In the genomic region with DNA sequence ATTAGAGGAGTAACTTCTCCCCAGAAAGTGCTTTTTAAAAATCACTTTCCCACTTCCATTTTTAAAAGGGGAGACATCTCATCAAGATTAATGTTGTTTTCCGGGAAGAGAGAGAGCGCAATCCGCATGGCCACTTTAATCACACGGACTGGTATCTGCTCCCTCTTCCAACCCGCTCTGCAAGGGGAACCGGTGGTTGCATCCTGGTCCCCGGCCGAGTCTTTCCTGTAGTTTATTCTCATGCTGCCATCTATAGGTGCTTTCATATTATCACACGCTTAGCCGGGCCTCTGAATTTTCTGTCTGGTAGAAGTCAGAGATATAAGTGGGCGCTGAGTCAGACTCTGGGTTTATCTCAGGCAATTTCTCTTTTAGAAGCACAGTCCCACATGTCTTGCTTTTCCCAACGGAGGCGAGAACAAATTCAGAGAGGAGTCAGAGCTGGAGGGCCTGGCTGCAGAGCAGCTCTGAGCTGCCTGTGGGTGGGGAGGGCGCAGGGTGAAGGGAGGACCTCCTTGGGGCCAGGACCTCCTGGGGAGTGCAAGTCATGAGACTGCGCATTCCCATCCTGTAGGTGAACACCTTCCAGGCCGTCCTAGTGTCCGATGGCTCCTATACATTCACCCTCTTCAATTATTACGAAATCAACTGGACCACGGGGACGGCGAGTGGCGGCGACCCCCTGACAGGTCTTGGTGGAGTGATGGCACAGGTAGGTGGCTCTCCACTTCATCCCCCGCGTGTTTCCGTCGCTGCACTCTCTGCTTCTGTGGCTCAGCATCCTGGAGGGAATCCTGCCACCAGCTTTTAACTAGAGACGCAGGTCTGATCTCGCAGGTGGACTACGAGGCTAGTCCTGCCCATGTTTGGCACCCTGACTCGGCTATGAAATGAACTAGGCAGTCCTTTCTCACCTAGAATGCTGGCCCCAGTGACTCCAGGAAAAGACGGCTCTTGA, we compare ENCODE assay signal across 8 cellular contexts. TPM values are rescaled to one million over a fixed set of nuclear protein-coding genes. Genes with fewer than 3 reads are reported as not detected.
DNase-seq lines count a peak whose midpoint lies in the region; ATAC-seq and TF ChIP-seq lines count a peak whose summit lies in the region.

No MANE protein-coding gene starts in this region.

- no peaks in the 10 kb centered on the region for H4K20me1 ChIP-seq in OCI-LY3 (ENCODE audit: insufficient read depth, low read length)

- no peaks in the 10 kb centered on the region for H3K36me3 ChIP-seq in OCI-LY3 (replicated peaks; ENCODE audit: low read depth, low read length)
- no peaks in the 10 kb centered on the region for H3K36me3 ChIP-seq in sigmoid colon

- no peak overlapping the region for H3K9ac ChIP-seq in OCI-LY3 (ENCODE audit: low read length)

- TF ChIP-seq EP300 in Ishikawa (IDR thresholded peaks at IDR 0.05; ENCODE audit: borderline replicate concordance): no peak
- TF ChIP-seq EP300 in sigmoid colon (IDR thresholded peaks at IDR 0.05): no peak

- peak overlapping the region; percentile 30 for H3K4me3 ChIP-seq in OCI-LY3 (ENCODE audit: low read length)
- no peak overlapping the region for H3K4me3 ChIP-seq in sigmoid colon

- 52 to 54% methylated on average over 32 of the region's 32 CpGs for WGBS in sigmoid colon, 2 donors

- H3K9me3 ChIP-seq in OCI-LY3 (ENCODE audit: insufficient read depth, low read length) (no peaks in the 10 kb centered on the region), sigmoid colon (no peaks in the 10 kb centered on the region)

- peak; percentile 63; the same call in 1 of the 2 replicates for TF ChIP-seq RAD21 in Ishikawa (IDR thresholded peaks at IDR 0.05; ENCODE audit: low read depth)

- H2AFZ ChIP-seq in OCI-LY3 (ENCODE audit: low read depth, low read length): no peak overlapping the region

- H3K79me2 ChIP-seq in OCI-LY3 (ENCODE audit: low read length): no peaks in the 10 kb centered on the region

- peaks cover 4% of the 10 kb centered on the region for H3K4me1 ChIP-seq in OCI-LY3 (ENCODE audit: low read length)
- H3K4me1 ChIP-seq in sigmoid colon: peaks cover 0 to 3% (median 0%) of the 10 kb centered on the region in 4 donors

- peaks cover 22% of the 10 kb centered on the region for H3K27me3 ChIP-seq in OCI-LY3 (ENCODE audit: low read depth, low read length)
- no peaks in the 10 kb centered on the region for H3K27me3 ChIP-seq in sigmoid colon

- peak; percentile 65 for DNase-seq in activated CD8-positive, alpha-beta memory T cell treated with anti-CD3 and anti-CD28 coated beads, Interleukin-2, amount 50 U/mL, for 48 hours
- DNase-seq in activated CD8-positive, alpha-beta memory T cell treated with anti-CD3 and anti-CD28 coated beads, Interleukin-2, amount 50 U/mL, for 4 hours: no peak
- peak in 45 of 56 donors; percentile 2 to 77 (median 32) for DNase-seq in amygdala (lab: John Stamatoyannopoulos, UW)
- DNase-seq in hepatic stellate cell (ENCODE audit: low spot score): peak; percentile 69
- peak; percentile 76 for DNase-seq in sigmoid colon

- peak overlapping the region; percentile 52 for H3K4me2 ChIP-seq in OCI-LY3 (ENCODE audit: low read length)

- TF ChIP-seq CTCF in OCI-LY3 (IDR thresholded peaks at IDR 0.05; ENCODE audit: low read depth, low read length): peak; percentile 80
- peak; percentile 14 to 53 (median 46) for TF ChIP-seq CTCF in sigmoid colon (IDR thresholded peaks at IDR 0.05)

- ATAC-seq in HG02870 (IDR thresholded peaks at IDR 0.05; ENCODE audit: unreplicated experiment): no peak

- TF ChIP-seq POLR2A in sigmoid colon (IDR thresholded peaks at IDR 0.05): no peak

- intact Hi-C loops in sigmoid colon (cut with DNase I): loop anchor here (2.0 kb wide), 1 partner anchor 602 kb away; a partner anchor contains a TSS

- H3K27ac ChIP-seq in OCI-LY3 (ENCODE audit: low read length): no peak overlapping the region
- no peak overlapping the region for H3K27ac ChIP-seq in sigmoid colon

TF ChIP-seq in Ishikawa, 13 proteins besides CTCF, POLR2A, EP300 and RAD21:
- no peak for TF ChIP-seq YY1 (IDR thresholded peaks at IDR 0.05; ENCODE audit: low read depth)
- TF ChIP-seq, protein P1, sequence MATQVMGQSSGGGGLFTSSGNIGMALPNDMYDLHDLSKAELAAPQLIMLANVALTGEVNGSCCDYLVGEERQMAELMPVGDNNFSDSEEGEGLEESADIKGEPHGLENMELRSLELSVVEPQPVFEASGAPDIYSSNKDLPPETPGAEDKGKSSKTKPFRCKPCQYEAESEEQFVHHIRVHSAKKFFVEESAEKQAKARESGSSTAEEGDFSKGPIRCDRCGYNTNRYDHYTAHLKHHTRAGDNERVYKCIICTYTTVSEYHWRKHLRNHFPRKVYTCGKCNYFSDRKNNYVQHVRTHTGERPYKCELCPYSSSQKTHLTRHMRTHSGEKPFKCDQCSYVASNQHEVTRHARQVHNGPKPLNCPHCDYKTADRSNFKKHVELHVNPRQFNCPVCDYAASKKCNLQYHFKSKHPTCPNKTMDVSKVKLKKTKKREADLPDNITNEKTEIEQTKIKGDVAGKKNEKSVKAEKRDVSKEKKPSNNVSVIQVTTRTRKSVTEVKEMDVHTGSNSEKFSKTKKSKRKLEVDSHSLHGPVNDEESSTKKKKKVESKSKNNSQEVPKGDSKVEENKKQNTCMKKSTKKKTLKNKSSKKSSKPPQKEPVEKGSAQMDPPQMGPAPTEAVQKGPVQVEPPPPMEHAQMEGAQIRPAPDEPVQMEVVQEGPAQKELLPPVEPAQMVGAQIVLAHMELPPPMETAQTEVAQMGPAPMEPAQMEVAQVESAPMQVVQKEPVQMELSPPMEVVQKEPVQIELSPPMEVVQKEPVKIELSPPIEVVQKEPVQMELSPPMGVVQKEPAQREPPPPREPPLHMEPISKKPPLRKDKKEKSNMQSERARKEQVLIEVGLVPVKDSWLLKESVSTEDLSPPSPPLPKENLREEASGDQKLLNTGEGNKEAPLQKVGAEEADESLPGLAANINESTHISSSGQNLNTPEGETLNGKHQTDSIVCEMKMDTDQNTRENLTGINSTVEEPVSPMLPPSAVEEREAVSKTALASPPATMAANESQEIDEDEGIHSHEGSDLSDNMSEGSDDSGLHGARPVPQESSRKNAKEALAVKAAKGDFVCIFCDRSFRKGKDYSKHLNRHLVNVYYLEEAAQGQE (IDR thresholded peaks at IDR 0.05; ENCODE audit: low read depth): no peak
- no peak for TF ChIP-seq TEAD4 (IDR thresholded peaks at IDR 0.05)
- no peak for TF ChIP-seq TAF1 (IDR thresholded peaks at IDR 0.05; ENCODE audit: low read depth)
- TF ChIP-seq CEBPB (IDR thresholded peaks at IDR 0.05): 0 out of 2 replicates have a peak, but pooled peaks have one; percentile 12
- TF ChIP-seq TCF12 (IDR thresholded peaks at IDR 0.05; ENCODE audit: low read depth): no peak
- no peak for TF ChIP-seq FOXM1 (IDR thresholded peaks at IDR 0.05; ENCODE audit: borderline replicate concordance, low read depth)

RNA-seq across cellular contexts. Expression of a gene that starts 11.7 kb away (rescaled TPM):
- 1 to 10 TPM in 3 of 4 donors, under 1 TPM in 1; 0.82 to 3.9 (median 1.3) TPM for total RNA-seq in sigmoid colon
- under 1 TPM in 1 of 3 donors, not detected in 2; 0.28 TPM for polyA plus RNA-seq in sigmoid colon
